Comparison of ENCODE assay signal across 9 cellular contexts in genomic region chr12:117236456-117237001, GRCh38. TPM values are rescaled to one million over a fixed set of nuclear protein-coding genes. Genes with fewer than 3 reads are reported as not detected.
DNase-seq lines count a peak whose midpoint lies in the region; ATAC-seq and TF ChIP-seq lines count a peak whose summit lies in the region.
"Had no signal": no experiment of that assay in that cellular context is flagged by ENCODE, and none has a peak within 500 bp of the region (broad histone marks: within the 10 kb centered on the region; RNA-seq: fewer than 3 reads in every experiment).

No MANE protein-coding gene starts in this region.

- intact Hi-C loops in adrenal gland (cut with DNase I) (loop anchor here in 1 of 2 donors (5.0 kb wide), 1 partner anchor 601 kb away; no protein-coding TSS in a partner anchor), sciatic nerve (cut with DNase I) (no loop called here)

- H3K36me3 ChIP-seq in GM06990 (ENCODE audit: control insufficient read depth, insufficient read depth, low read length) (no peaks in the 10 kb centered on the region), SU-DHL-6 (ENCODE audit: low read length) (no peaks in the 10 kb centered on the region), adrenal gland (replicated peaks in 1 of 2) (no peaks in the 10 kb centered on the region)

- H3K4me1 ChIP-seq in adrenal gland (replicated peaks in 1 of 2) = no peaks in the 10 kb centered on the region

- H3K79me2 ChIP-seq in SU-DHL-6 (ENCODE audit: insufficient read depth, low read length) = no peaks in the 10 kb centered on the region

- H3K27ac ChIP-seq in SU-DHL-6 (ENCODE audit: low read depth, low read length) (no peak overlapping the region), adrenal gland (no peak overlapping the region)
- H3K27ac ChIP-seq: epithelial cell of prostate had no signal

- TF ChIP-seq POLR2A in adrenal gland (IDR thresholded peaks at IDR 0.05) = no peak

- WGBS in adrenal gland, 4 donors = 11 to 15% (median 14%) methylated on average over 13 of the region's 13 CpGs

- H4K20me1 ChIP-seq in SU-DHL-6 (ENCODE audit: low read depth, low read length) = no peaks in the 10 kb centered on the region

- peak; percentile 45 for DNase-seq in GM06990 (ENCODE audit: extremely low read depth, insufficient read length)
- DNase-seq in NCI-H1048 (lab: John Stamatoyannopoulos, UW) = peak; percentile 49
- peak; percentile 68 to 90 (median 87) for DNase-seq in adrenal gland
- DNase-seq in hepatic stellate cell (ENCODE audit: low spot score) = peak; percentile 36
- DNase-seq in sciatic nerve (ENCODE audit: low spot score) = peak; percentile 91

- H2AFZ ChIP-seq in SU-DHL-6 (ENCODE audit: low read depth, low read length, severe bottlenecking) = no peak overlapping the region

- H3K27me3 ChIP-seq in GM06990 (replicated peaks; ENCODE audit: control insufficient read depth, insufficient read depth, low read length) (no peaks in the 10 kb centered on the region), SU-DHL-6 (ENCODE audit: low read length) (no peaks in the 10 kb centered on the region), adrenal gland (peaks cover 9% of the 10 kb centered on the region)

- H3K9ac ChIP-seq in SU-DHL-6 (ENCODE audit: low read length) = no peak overlapping the region

- H3K4me2 ChIP-seq in SU-DHL-6 (ENCODE audit: low read depth, low read length, poor library complexity, severe bottlenecking) = no peak overlapping the region

- H3K4me3 ChIP-seq in GM06990 (replicated peaks; ENCODE audit: low read depth, low read length) (no peak overlapping the region), SU-DHL-6 (ENCODE audit: insufficient read depth, low read length, poor library complexity, severe bottlenecking) (no peak overlapping the region), adrenal gland (no peak overlapping the region)

- no peaks in the 10 kb centered on the region for H3K9me2 ChIP-seq in SU-DHL-6 (replicated peaks; ENCODE audit: insufficient read depth, low read length)

- H3K9me3 ChIP-seq in SU-DHL-6 (ENCODE audit: insufficient read depth, low read length) (no peaks in the 10 kb centered on the region), adrenal gland (replicated peaks in 1 of 3) (no peaks in the 10 kb centered on the region)

- ATAC-seq in sciatic nerve = peak; percentile 45
- ATAC-seq in HG03108 (IDR thresholded peaks at IDR 0.05; ENCODE audit: unreplicated experiment) = no peak
- ATAC-seq in GM21717 (IDR thresholded peaks at IDR 0.05; ENCODE audit: unreplicated experiment) = no peak

- TF ChIP-seq CTCF in GM06990 (IDR thresholded peaks at IDR 0.05; ENCODE audit: insufficient read depth, low read length, poor library complexity, severe bottlenecking) (peak; percentile 95), SU-DHL-6 (IDR thresholded peaks at IDR 0.05; ENCODE audit: insufficient read depth, low read length, poor library complexity, severe bottlenecking) (peak; percentile 80), adrenal gland (IDR thresholded peaks at IDR 0.05) (peak; percentile 43 to 81 (median 61))

- H3F3A ChIP-seq in SU-DHL-6 (ENCODE audit: insufficient read depth) = no peaks in the 10 kb centered on the region

RNA-seq across cellular contexts. Expression of gene FBXO21, which starts 46.3 kb away (rescaled TPM):
- total RNA-seq in adrenal gland = 100 to 1,000 TPM in 6 of 8 donors, 10 to 100 TPM in 2; 74.5 to 309 (median 128) TPM
- 10 to 100 TPM; 22.8 to 54.7 (median 24.0) TPM for polyA plus RNA-seq in adrenal gland
- total RNA-seq in sciatic nerve = 42.9 TPM

Comparison
In these comparisons a context has a peak if more than half of its experiments do, and no peak if none do; other contexts are left out.
1. DNase-seq: peak in every context shown above with its lines; median percentile 91 in sciatic nerve; 87 in adrenal gland; 49 in NCI-H1048; 45 in GM06990; 36 in hepatic stellate cell.